In the genomic region with DNA sequence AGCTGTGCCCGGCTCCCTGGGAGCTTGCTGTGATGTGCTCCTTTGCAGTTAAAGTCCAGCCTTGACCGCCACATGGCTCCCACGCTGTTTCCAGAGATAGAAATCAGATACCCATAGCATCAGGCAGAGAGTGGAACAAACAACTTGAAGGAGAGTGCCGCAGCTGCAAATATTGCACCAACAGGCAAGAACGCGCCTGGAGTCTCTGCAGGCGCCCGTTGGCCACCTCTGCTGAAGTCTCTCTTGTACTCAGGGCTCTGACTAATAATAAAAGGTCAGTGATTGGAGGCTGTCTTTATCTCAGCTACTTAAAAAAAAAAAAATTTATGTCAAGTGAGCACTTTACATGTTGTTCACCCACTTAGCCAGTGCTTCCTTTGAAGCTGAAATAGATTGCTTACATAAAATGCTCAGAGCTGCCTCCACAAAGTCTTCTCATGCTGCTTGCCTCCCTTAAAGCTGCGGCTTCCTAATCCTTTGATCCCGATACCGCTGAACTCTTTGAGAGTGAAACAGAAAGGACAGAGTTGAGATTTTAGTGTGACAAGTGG, we compare ENCODE assay signal across 1 cellular context.
TF ChIP-seq lines count a peak whose summit lies in the region.

No MANE protein-coding gene starts in this region.

TF ChIP-seq in HepG2, 621 proteins besides CTCF, POLR2A, EP300 and RAD21 (continued from another document):
- TF ChIP-seq, protein P1, sequence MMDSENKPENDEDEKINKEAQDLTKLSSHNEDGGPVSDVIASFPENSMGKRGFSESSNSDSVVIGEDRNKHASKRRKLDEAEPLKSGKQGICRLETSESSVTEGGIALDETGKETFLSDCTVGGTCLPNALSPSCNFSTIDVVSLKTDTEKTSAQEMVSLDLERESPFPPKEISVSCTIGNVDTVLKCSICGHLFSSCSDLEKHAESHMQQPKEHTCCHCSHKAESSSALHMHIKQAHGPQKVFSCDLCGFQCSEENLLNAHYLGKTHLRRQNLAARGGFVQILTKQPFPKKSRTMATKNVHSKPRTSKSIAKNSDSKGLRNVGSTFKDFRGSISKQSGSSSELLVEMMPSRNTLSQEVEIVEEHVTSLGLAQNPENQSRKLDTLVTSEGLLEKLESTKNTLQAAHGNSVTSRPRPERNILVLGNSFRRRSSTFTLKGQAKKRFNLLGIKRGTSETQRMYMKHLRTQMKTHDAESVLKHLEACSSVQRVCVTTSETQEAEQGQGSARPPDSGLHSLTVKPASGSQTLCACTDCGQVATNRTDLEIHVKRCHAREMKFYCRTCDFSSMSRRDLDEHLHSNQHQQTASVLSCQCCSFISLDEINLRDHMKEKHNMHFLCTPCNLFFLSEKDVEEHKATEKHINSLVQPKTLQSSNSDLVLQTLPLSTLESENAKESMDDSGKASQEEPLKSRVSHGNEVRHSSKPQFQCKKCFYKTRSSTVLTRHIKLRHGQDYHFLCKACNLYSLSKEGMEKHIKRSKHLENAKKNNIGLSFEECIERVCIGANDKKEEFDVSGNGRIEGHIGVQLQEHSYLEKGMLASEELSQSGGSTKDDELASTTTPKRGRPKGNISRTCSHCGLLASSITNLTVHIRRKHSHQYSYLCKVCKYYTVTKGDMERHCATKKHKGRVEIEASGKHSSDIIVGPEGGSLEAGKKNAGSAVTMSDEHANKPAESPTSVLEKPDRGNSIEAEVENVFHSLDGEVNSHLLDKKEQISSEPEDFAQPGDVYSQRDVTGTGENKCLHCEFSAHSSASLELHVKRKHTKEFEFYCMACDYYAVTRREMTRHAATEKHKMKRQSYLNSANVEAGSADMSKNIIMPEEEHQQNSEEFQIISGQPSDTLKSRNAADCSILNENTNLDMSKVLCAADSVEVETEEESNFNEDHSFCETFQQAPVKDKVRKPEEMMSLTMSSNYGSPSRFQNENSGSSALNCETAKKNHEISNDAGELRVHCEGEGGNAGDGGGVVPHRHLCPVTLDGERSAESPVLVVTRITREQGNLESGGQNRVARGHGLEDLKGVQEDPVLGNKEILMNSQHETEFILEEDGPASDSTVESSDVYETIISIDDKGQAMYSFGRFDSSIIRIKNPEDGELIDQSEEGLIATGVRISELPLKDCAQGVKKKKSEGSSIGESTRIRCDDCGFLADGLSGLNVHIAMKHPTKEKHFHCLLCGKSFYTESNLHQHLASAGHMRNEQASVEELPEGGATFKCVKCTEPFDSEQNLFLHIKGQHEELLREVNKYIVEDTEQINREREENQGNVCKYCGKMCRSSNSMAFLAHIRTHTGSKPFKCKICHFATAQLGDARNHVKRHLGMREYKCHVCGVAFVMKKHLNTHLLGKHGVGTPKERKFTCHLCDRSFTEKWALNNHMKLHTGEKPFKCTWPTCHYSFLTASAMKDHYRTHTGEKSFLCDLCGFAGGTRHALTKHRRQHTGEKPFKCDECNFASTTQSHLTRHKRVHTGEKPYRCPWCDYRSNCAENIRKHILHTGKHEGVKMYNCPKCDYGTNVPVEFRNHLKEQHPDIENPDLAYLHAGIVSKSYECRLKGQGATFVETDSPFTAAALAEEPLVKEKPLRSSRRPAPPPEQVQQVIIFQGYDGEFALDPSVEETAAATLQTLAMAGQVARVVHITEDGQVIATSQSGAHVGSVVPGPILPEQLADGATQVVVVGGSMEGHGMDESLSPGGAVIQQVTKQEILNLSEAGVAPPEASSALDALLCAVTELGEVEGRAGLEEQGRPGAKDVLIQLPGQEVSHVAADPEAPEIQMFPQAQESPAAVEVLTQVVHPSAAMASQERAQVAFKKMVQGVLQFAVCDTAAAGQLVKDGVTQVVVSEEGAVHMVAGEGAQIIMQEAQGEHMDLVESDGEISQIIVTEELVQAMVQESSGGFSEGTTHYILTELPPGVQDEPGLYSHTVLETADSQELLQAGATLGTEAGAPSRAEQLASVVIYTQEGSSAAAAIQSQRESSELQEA (CRISPR knock-in tag; IDR thresholded peaks at IDR 0.05; ENCODE audit: not compliant biosample characterization), result no peak
- no peak for TF ChIP-seq ZNF7 (CRISPR knock-in tag; IDR thresholded peaks at IDR 0.05)
- TF ChIP-seq GATA4 (IDR thresholded peaks at IDR 0.05; ENCODE audit: borderline replicate concordance, low read depth), result no peak
